8 cellular contexts compared by ENCODE assay signal in the genomic region with DNA sequence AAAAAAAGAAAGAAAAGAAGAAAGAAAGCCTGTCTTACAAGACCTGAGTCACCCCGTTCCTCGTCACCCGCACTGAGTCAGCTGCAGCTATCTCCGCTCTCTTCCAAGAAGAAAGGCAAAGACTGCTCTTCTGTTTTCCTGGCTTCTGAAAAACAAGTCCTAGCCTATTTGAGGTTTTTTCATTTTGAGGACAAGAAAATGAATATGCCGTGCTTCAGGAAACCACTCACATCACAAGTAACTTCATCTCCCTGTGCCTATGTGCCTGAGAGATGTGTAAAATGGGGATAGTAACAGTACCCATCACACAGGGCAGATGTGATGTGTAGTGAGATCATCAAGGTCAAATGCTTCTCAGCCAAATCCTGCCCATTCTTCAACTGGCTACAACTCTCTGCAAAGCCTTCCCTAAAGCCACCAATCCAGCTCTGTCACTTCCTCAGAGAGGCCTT.
A peak's percentile ranks its signal among the peaks of the same experiment; 100 is the strongest.
DNase-seq lines count a peak whose midpoint lies in the region; ATAC-seq and TF ChIP-seq lines count a peak whose summit lies in the region.

No MANE protein-coding gene starts in this region.

- H3K36me3 Mint-ChIP-seq in effector memory CD8-positive, alpha-beta T cell (ENCODE audit: insufficient read depth) = no peaks in the 10 kb centered on the region

- ATAC-seq in effector memory CD8-positive, alpha-beta T cell (replicated peaks) = peak; percentile 19
- no peak for ATAC-seq in body of pancreas
- no peak for ATAC-seq in left lobe of liver
- ATAC-seq in HG02763 (IDR thresholded peaks at IDR 0.05; ENCODE audit: unreplicated experiment) = no peak

- peaks cover 23% of the 10 kb centered on the region for H3K4me1 ChIP-seq in SJSA1 (replicated peaks)
- H3K4me1 ChIP-seq in body of pancreas = no peaks in the 10 kb centered on the region

- H3K27me3 Mint-ChIP-seq in effector memory CD8-positive, alpha-beta T cell = peaks cover 10 to 13% of the 10 kb centered on the region in 2 donors

- no peak for TF ChIP-seq POLR2A in body of pancreas (IDR thresholded peaks at IDR 0.05)

- H3K4me3 Mint-ChIP-seq in effector memory CD8-positive, alpha-beta T cell = no peak overlapping the region

- H3K27me3 ChIP-seq in SJSA1 (replicated peaks) = no peaks in the 10 kb centered on the region
- no peaks in the 10 kb centered on the region for H3K27me3 ChIP-seq in body of pancreas

- H3K27ac Mint-ChIP-seq in effector memory CD8-positive, alpha-beta T cell = no peak overlapping the region

- H3K4me1 Mint-ChIP-seq in effector memory CD8-positive, alpha-beta T cell (ENCODE audit: low read depth in 2 of 2) = peaks cover 0 to 2% of the 10 kb centered on the region in 2 donors

- WGBS in body of pancreas, 2 donors = 84 to 95% methylated on average over 5 of the region's 5 CpGs

- no peaks in the 10 kb centered on the region for H3K36me3 ChIP-seq in SJSA1
- no peaks in the 10 kb centered on the region for H3K36me3 ChIP-seq in body of pancreas (replicated peaks in 1 of 2; ENCODE audit: insufficient read depth in 1 of 2, low read depth in 2 of 2)

- H3K9me3 Mint-ChIP-seq in effector memory CD8-positive, alpha-beta T cell = no peaks in the 10 kb centered on the region

- H3K4me3 ChIP-seq in SJSA1 = no peak overlapping the region
- peak overlapping the region; percentile 33 for H3K4me3 ChIP-seq in skeletal muscle cell (ENCODE audit: low read depth, low read length)
- no peak overlapping the region for H3K4me3 ChIP-seq in body of pancreas

- intact Hi-C loops in body of pancreas (cut with DNase I) = loop anchor here (5.0 kb wide), 1 partner anchor 210 kb away; no protein-coding TSS in a partner anchor

- H3K9me3 ChIP-seq in SJSA1 (replicated peaks) (no peaks in the 10 kb centered on the region), body of pancreas (no peaks in the 10 kb centered on the region)

- no peak for TF ChIP-seq CTCF in body of pancreas (IDR thresholded peaks at IDR 0.05)

- H3K27ac ChIP-seq in SJSA1 = peak overlapping the region; percentile 96
- H3K27ac ChIP-seq in body of pancreas = no peak overlapping the region

- DNase-seq in GM03348 (ENCODE audit: low spot score) (peak; percentile 68), SJSA1 (ENCODE audit: low read depth in 1 of 2, low spot score in 2 of 2) (peak in 1 of 2 experiments; percentile 74), skeletal muscle cell (ENCODE audit: low read depth) (peak; percentile 87), NCI-H69 (lab: John Stamatoyannopoulos, UW) (no peak), body of pancreas (no peak), left lobe of liver (ENCODE audit: low spot score) (no peak)
- DNase-seq in effector memory CD8-positive, alpha-beta T cell = no peak

Comparison
In these comparisons a context has a peak if more than half of its experiments do, and no peak if none do; other contexts are left out.
1. DNase-seq: peak in GM03348 (single experiment) and skeletal muscle cell (single experiment); none in effector memory CD8-positive, alpha-beta T cell (0 of 3), NCI-H69 (single experiment), body of pancreas (0 of 4) and left lobe of liver (single experiment).